2 cellular contexts compared by ENCODE assay signal in genomic region chr13:24717217-24717616, GRCh38.
A peak's percentile ranks its signal among the peaks of the same experiment; 100 is the strongest.
TF ChIP-seq lines count a peak whose summit lies in the region.

No MANE protein-coding gene starts in this region.

TF ChIP-seq in H1, 55 proteins besides CTCF, POLR2A, EP300 and RAD21:
- TF ChIP-seq CEBPB (IDR thresholded peaks at IDR 0.05; ENCODE audit: low read depth, low read length) (peak; percentile 46; the same call in 1 of the 2 replicates), NRF1 (IDR thresholded peaks at IDR 0.05; ENCODE audit: low read depth, low read length) (no peak), BRCA1 (IDR thresholded peaks at IDR 0.05; ENCODE audit: low read depth, low read length) (no peak), CHD2 (IDR thresholded peaks at IDR 0.05; ENCODE audit: low read length) (no peak), POLR2AphosphoS5 (IDR thresholded peaks at IDR 0.05; ENCODE audit: low read depth, low read length) (no peak)
- TF ChIP-seq, protein P1, sequence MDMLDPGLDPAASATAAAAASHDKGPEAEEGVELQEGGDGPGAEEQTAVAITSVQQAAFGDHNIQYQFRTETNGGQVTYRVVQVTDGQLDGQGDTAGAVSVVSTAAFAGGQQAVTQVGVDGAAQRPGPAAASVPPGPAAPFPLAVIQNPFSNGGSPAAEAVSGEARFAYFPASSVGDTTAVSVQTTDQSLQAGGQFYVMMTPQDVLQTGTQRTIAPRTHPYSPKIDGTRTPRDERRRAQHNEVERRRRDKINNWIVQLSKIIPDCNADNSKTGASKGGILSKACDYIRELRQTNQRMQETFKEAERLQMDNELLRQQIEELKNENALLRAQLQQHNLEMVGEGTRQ (IDR thresholded peaks at IDR 0.05; ENCODE audit: low read length): no peak

TF ChIP-seq in HepG2, 621 proteins besides CTCF, POLR2A, EP300 and RAD21:
- TF ChIP-seq ZNF556 (CRISPR knock-in tag; IDR thresholded peaks at IDR 0.05; ENCODE audit: borderline replicate concordance) (no peak), ZNF563 (CRISPR knock-in tag; IDR thresholded peaks at IDR 0.05) (no peak), ATF7 (IDR thresholded peaks at IDR 0.05) (peak; percentile 74), ATF7 (CRISPR knock-in tag; IDR thresholded peaks at IDR 0.05) (no peak), CEBPB (IDR thresholded peaks at IDR 0.05; ENCODE audit: borderline replicate concordance, low read depth, low read length) (peak; percentile 55; the same call in 1 of the 2 replicates), CEBPG (CRISPR knock-in tag; IDR thresholded peaks at IDR 0.05) (0 out of 2 replicates have a peak, but pooled peaks have one; percentile 9), ATF4 (CRISPR knock-in tag; IDR thresholded peaks at IDR 0.05) (peak in 1 of 2 experiments; percentile 25; a peak in 1 of 4 replicates)
